In genomic region chr6:149922642-149923326, GRCh38 we compare ENCODE assay signal across 8 cellular contexts. TPM values are rescaled to one million over a fixed set of nuclear protein-coding genes. Genes with fewer than 3 reads are reported as not detected.
DNase-seq lines count a peak whose midpoint lies in the region; ATAC-seq and TF ChIP-seq lines count a peak whose summit lies in the region.

TSS of gene RAET1G (minus strand) at chr6:149923121. CDS start at chr6:149923010, 111 bp downstream.

- H3K27ac ChIP-seq in coronary artery: peak within 1 kb of the TSS in 1 of 2 donors; percentile 17

- H3K9me3 Mint-ChIP-seq in activated CD4-positive, alpha-beta T cell treated with anti-CD3 and anti-CD28 coated beads, Interleukin-2, amount 10 ng/mL, durations not matched to agents 7 days and 5 days: no peaks in the 10 kb centered on the region

- POLR2A ChIA-PET in activated CD4-positive, alpha-beta T cell treated with anti-CD3 and anti-CD28 coated beads, Interleukin-2, amount 10 ng/mL, durations not matched to agents 7 days and 5 days (lab: Charles Lee): no interaction called here

- peak within 1 kb of the TSS; percentile 71 for H3K4me3 Mint-ChIP-seq in activated CD4-positive, alpha-beta T cell treated with anti-CD3 and anti-CD28 coated beads, Interleukin-2, amount 10 ng/mL, durations not matched to agents 7 days and 5 days

- H3K36me3 ChIP-seq in kidney epithelial cell (ENCODE audit: control insufficient read depth, insufficient read depth, low read length): no peaks in the 10 kb centered on the region

- H3K27me3 ChIP-seq in kidney epithelial cell (ENCODE audit: control insufficient read depth, insufficient read depth, low read length): peaks cover 8% of the 10 kb centered on the region

- DNase-seq in ACHN (peak; percentile 89), GOT3 (lab: John Stamatoyannopoulos, UW) (peak; percentile 65), NCI-H446 treated with DMSO at 0.1 percent for 48 hours (lab: John Stamatoyannopoulos, UW) (peak; percentile 61), coronary artery (ENCODE audit: low spot score) (peak; percentile 92), kidney epithelial cell (ENCODE audit: low read depth) (peak; percentile 80)
- peak; percentile 87 for DNase-seq in activated CD4-positive, alpha-beta T cell treated with anti-CD3 and anti-CD28 coated beads, Interleukin-2, amount 10 ng/mL, durations not matched to agents 7 days and 5 days
- DNase-seq in stimulated activated CD4-positive, alpha-beta T cell treated with anti-CD3 and anti-CD28 coated beads, Interleukin-12 subunit alpha, Interleukin-12 subunit beta, amount 100 ng/mL, for 24 hours (ENCODE audit: low read depth in 2 of 2): peak; percentile 61 to 83

- in situ Hi-C loops in ACHN (cut with HindIII; ENCODE audit: low pct_ligation_motif_present, low pct_unique_long_range_greater_than_20kb, low sequenced_read_pairs): no loop called here

- no peak within 1 kb of the TSS for H3K27ac Mint-ChIP-seq in activated CD4-positive, alpha-beta T cell treated with anti-CD3 and anti-CD28 coated beads, Interleukin-2, amount 10 ng/mL, durations not matched to agents 7 days and 5 days

- H3K4me3 ChIP-seq in coronary artery (peak within 1 kb of the TSS; percentile 78), kidney epithelial cell (ENCODE audit: low read depth, low read length) (peak within 1 kb of the TSS; percentile 49)

- peaks cover 24% of the 10 kb centered on the region for H3K4me1 Mint-ChIP-seq in activated CD4-positive, alpha-beta T cell treated with anti-CD3 and anti-CD28 coated beads, Interleukin-2, amount 10 ng/mL, durations not matched to agents 7 days and 5 days

- CTCF ChIA-PET in activated CD4-positive, alpha-beta T cell treated with anti-CD3 and anti-CD28 coated beads, Interleukin-2, amount 10 ng/mL, durations not matched to agents 7 days and 5 days (lab: Charles Lee): no interaction called here

- H3K27me3 Mint-ChIP-seq in activated CD4-positive, alpha-beta T cell treated with anti-CD3 and anti-CD28 coated beads, Interleukin-2, amount 10 ng/mL, durations not matched to agents 7 days and 5 days: peaks cover 64% of the 10 kb centered on the region

- ATAC-seq in GM21526 (IDR thresholded peaks at IDR 0.05; ENCODE audit: low FRiP score, unreplicated experiment): no peak

- H3K36me3 Mint-ChIP-seq in activated CD4-positive, alpha-beta T cell treated with anti-CD3 and anti-CD28 coated beads, Interleukin-2, amount 10 ng/mL, durations not matched to agents 7 days and 5 days (ENCODE audit: low read depth): no peaks in the 10 kb centered on the region

- no peak for TF ChIP-seq CTCF in coronary artery (IDR thresholded peaks at IDR 0.05)
- no peak for TF ChIP-seq CTCF in kidney epithelial cell (IDR thresholded peaks at IDR 0.05; ENCODE audit: insufficient read depth, low read length, poor library complexity, severe bottlenecking)

RNA-seq across cellular contexts. Expression of gene RAET1G, which starts in this region (rescaled TPM):
- not detected for total RNA-seq in activated CD4-positive, alpha-beta T cell treated with anti-CD3 and anti-CD28 coated beads, Interleukin-2, amount 10 ng/mL, durations not matched to agents 7 days and 5 days
- total RNA-seq in kidney epithelial cell: not detected in 2 replicates

Comparison
In these comparisons a context has a peak if more than half of its experiments do, and no peak if none do; other contexts are left out.
1. Peak in DNase-seq in activated CD4-positive, alpha-beta T cell treated with anti-CD3 and anti-CD28 coated beads, Interleukin-2, amount 10 ng/mL, durations not matched to agents 7 days and 5 days; RNA of the gene not detected or under 1 TPM.
2. Peak in DNase-seq and H3K4me3 ChIP-seq in kidney epithelial cell; RNA of the gene not detected or under 1 TPM.